In genomic region chr13:21133077-21133476, GRCh38 we compare ENCODE assay signal across 30 cellular contexts. TPM values are rescaled to one million over a fixed set of nuclear protein-coding genes. Genes with fewer than 3 reads are reported as not detected.
"Had no signal": no experiment of that assay in that cellular context is flagged by ENCODE, and none has a peak within 500 bp of the region (broad histone marks: within the 10 kb centered on the region; RNA-seq: fewer than 3 reads in every experiment).

No MANE protein-coding gene starts in this region.

- H3K4me1 Mint-ChIP-seq: activated CD4-positive, alpha-beta memory T cell treated with anti-CD3 and anti-CD28 coated beads, Interleukin-2, amount 10 ng/mL, durations not matched to agents 7 days and 5 days; activated CD4-positive, alpha-beta T cell treated with anti-CD3 and anti-CD28 coated beads, Interleukin-2, amount 10 ng/mL, durations not matched to agents 7 days and 5 days; activated naive CD4-positive, alpha-beta T cell treated with anti-CD3 and anti-CD28 coated beads, Interleukin-2, amount 10 ng/mL, durations not matched to agents 7 days and 5 days; activated naive CD8-positive, alpha-beta T cell treated with anti-CD3 and anti-CD28 coated beads, Interleukin-2, amount 10 ng/mL, durations not matched to agents 7 days and 5 days; endodermal cell; nephron; stimulated activated memory B cell treated with anti-CD40 and anti-IgM and Interleukin-4, amounts not matched to agents 10 μg/mL and 1 μg/mL and 100 μg/mL, for 72 hours; stimulated activated naive CD8-positive, alpha-beta T cell treated with anti-CD3 and anti-CD28 coated beads, Interleukin-15, amount 100 ng/mL, for 72 hours; T-helper 17 cell had no signal

- H3K9me3 Mint-ChIP-seq: activated CD4-positive, alpha-beta memory T cell treated with anti-CD3 and anti-CD28 coated beads, Interleukin-2, amount 10 ng/mL, durations not matched to agents 7 days and 5 days; activated CD4-positive, alpha-beta T cell treated with anti-CD3 and anti-CD28 coated beads, Interleukin-2, amount 10 ng/mL, durations not matched to agents 7 days and 5 days; activated naive CD4-positive, alpha-beta T cell treated with anti-CD3 and anti-CD28 coated beads, Interleukin-2, amount 10 ng/mL, durations not matched to agents 7 days and 5 days; activated naive CD8-positive, alpha-beta T cell treated with anti-CD3 and anti-CD28 coated beads, Interleukin-2, amount 10 ng/mL, durations not matched to agents 7 days and 5 days; activated T-cell treated with anti-CD3 and anti-CD28 coated beads, Interleukin-2, amount 50 U/mL, for 24 hours; nephron; stimulated activated memory B cell treated with anti-CD40 and anti-IgM and Interleukin-4, amounts not matched to agents 10 μg/mL and 1 μg/mL and 100 μg/mL, for 72 hours; stimulated activated naive CD8-positive, alpha-beta T cell treated with anti-CD3 and anti-CD28 coated beads, Interleukin-15, amount 100 ng/mL, for 72 hours had no signal

- H3K4me1 ChIP-seq: esophagus muscularis mucosa, left lung, lower lobe of right lung, thyroid gland, vagina had no signal

- H3K27me3 ChIP-seq: brain microvascular endothelial cell, left lung, thyroid gland, upper lobe of left lung, vagina had no signal

- H3K27ac ChIP-seq: brain microvascular endothelial cell, coronary artery, esophagus muscularis mucosa, left lung, lower lobe of right lung, thyroid gland, upper lobe of left lung, vagina had no signal

- H3K36me3 ChIP-seq: brain microvascular endothelial cell, esophagus muscularis mucosa, left lung, lower lobe of right lung, thyroid gland, upper lobe of left lung, vagina had no signal

- H3K4me3 Mint-ChIP-seq: activated CD4-positive, alpha-beta memory T cell treated with anti-CD3 and anti-CD28 coated beads, Interleukin-2, amount 10 ng/mL, durations not matched to agents 7 days and 5 days; activated CD4-positive, alpha-beta T cell treated with anti-CD3 and anti-CD28 coated beads, Interleukin-2, amount 10 ng/mL, durations not matched to agents 7 days and 5 days; activated naive CD4-positive, alpha-beta T cell treated with anti-CD3 and anti-CD28 coated beads, Interleukin-2, amount 10 ng/mL, durations not matched to agents 7 days and 5 days; activated naive CD8-positive, alpha-beta T cell treated with anti-CD3 and anti-CD28 coated beads, Interleukin-2, amount 10 ng/mL, durations not matched to agents 7 days and 5 days; activated T-cell treated with anti-CD3 and anti-CD28 coated beads, Interleukin-2, amount 50 U/mL, for 24 hours; endodermal cell; nephron; stimulated activated memory B cell treated with anti-CD40 and anti-IgM and Interleukin-4, amounts not matched to agents 10 μg/mL and 1 μg/mL and 100 μg/mL, for 72 hours; stimulated activated naive CD8-positive, alpha-beta T cell treated with anti-CD3 and anti-CD28 coated beads, Interleukin-15, amount 100 ng/mL, for 72 hours; T-helper 17 cell; WTC11 had no signal

- DNase-seq: activated CD4-positive, alpha-beta memory T cell treated with anti-CD3 and anti-CD28 coated beads, Interleukin-2, amount 10 ng/mL, durations not matched to agents 7 days and 5 days; activated CD4-positive, alpha-beta T cell treated with anti-CD3 and anti-CD28 coated beads for 1 hour; activated CD4-positive, alpha-beta T cell treated with anti-CD3 and anti-CD28 coated beads, Interleukin-2, amount 10 ng/mL, durations not matched to agents 7 days and 5 days; activated CD8-positive, alpha-beta memory T cell treated with anti-CD3 and anti-CD28 coated beads, Interleukin-2, amount 50 U/mL, for 48 hours; activated gamma-delta T cell; activated naive CD4-positive, alpha-beta T cell treated with anti-CD3 and anti-CD28 coated beads, Interleukin-2, amount 10 ng/mL, durations not matched to agents 7 days and 5 days; activated naive CD8-positive, alpha-beta T cell treated with anti-CD3 and anti-CD28 coated beads, Interleukin-2, amount 10 ng/mL, durations not matched to agents 7 days and 5 days; activated T-cell treated with anti-CD3 and anti-CD28 coated beads, Interleukin-2, amount 50 U/mL, for 24 hours; amniotic stem cell; brain microvascular endothelial cell; endodermal cell; left lung; lower lobe of right lung; posterior cingulate gyrus; right cardiac atrium; stimulated activated CD4-positive, alpha-beta T cell treated with anti-CD3 and anti-CD28 coated beads, Interleukin-12 subunit alpha, Interleukin-12 subunit beta, amount 100 ng/mL, for 4 hours; stimulated activated CD4-positive, alpha-beta T cell treated with anti-CD3 and anti-CD28 coated beads, Interleukin-4, amount 100 ng/mL, for 4 hours; stimulated activated CD8-positive, alpha-beta memory T cell treated with anti-CD3 and anti-CD28 coated beads, Interleukin-4, amount 100 ng/mL, for 48 hours; stimulated activated naive CD8-positive, alpha-beta T cell treated with anti-CD3 and anti-CD28 coated beads, Interleukin-15, amount 100 ng/mL, for 72 hours; T-helper 17 cell; T1000; thyroid gland; upper lobe of left lung had no signal

- H3K9me3 ChIP-seq: esophagus muscularis mucosa, left lung, lower lobe of right lung, thyroid gland, upper lobe of left lung, vagina had no signal

- H3K27ac Mint-ChIP-seq: activated CD4-positive, alpha-beta memory T cell treated with anti-CD3 and anti-CD28 coated beads, Interleukin-2, amount 10 ng/mL, durations not matched to agents 7 days and 5 days; activated CD4-positive, alpha-beta T cell treated with anti-CD3 and anti-CD28 coated beads, Interleukin-2, amount 10 ng/mL, durations not matched to agents 7 days and 5 days; activated naive CD4-positive, alpha-beta T cell treated with anti-CD3 and anti-CD28 coated beads, Interleukin-2, amount 10 ng/mL, durations not matched to agents 7 days and 5 days; activated naive CD8-positive, alpha-beta T cell treated with anti-CD3 and anti-CD28 coated beads, Interleukin-2, amount 10 ng/mL, durations not matched to agents 7 days and 5 days; activated T-cell treated with anti-CD3 and anti-CD28 coated beads, Interleukin-2, amount 50 U/mL, for 24 hours; endodermal cell; nephron; stimulated activated memory B cell treated with anti-CD40 and anti-IgM and Interleukin-4, amounts not matched to agents 10 μg/mL and 1 μg/mL and 100 μg/mL, for 72 hours; stimulated activated naive CD8-positive, alpha-beta T cell treated with anti-CD3 and anti-CD28 coated beads, Interleukin-15, amount 100 ng/mL, for 72 hours; T-helper 17 cell; WTC11 had no signal

- H3K4me3 ChIP-seq: coronary artery, esophagus muscularis mucosa, left lung, lower lobe of right lung, thyroid gland, upper lobe of left lung, vagina had no signal

- H3K36me3 Mint-ChIP-seq: activated naive CD4-positive, alpha-beta T cell treated with anti-CD3 and anti-CD28 coated beads, Interleukin-2, amount 10 ng/mL, durations not matched to agents 7 days and 5 days; activated naive CD8-positive, alpha-beta T cell treated with anti-CD3 and anti-CD28 coated beads, Interleukin-2, amount 10 ng/mL, durations not matched to agents 7 days and 5 days; stimulated activated memory B cell treated with anti-CD40 and anti-IgM and Interleukin-4, amounts not matched to agents 10 μg/mL and 1 μg/mL and 100 μg/mL, for 72 hours had no signal

RNA-seq across cellular contexts. Expression of gene SKA3, which starts 43.3 kb away (rescaled TPM):
- total RNA-seq: mesenteric fat pad had no signal
